In the genomic region with DNA sequence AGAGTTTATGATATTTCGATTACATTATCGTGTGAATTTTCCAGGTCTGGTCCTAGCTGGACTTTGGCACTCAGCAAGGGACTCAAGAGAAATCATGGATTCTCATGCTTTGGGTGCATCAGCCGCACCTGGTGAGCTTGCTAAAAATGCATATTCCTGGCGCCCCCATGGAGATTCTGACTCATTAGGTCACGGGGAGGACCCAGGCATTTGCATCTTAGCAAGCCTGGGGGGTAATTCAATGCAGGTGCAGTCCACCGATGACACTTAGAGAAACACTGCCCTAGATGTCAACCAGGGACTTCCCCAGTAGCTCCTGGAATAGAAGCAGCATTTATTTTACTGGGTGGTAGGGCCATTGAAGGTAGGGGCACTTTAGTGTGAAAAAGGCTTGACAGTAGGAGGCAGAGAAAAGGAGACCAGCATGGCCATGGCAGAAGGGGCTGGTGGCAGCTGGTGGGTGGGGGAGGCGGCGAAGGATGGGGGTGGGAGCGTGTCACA, we compare ENCODE assay signal across 1 cellular context.
TF ChIP-seq lines count a peak whose summit lies in the region.

No MANE protein-coding gene starts in this region.

TF ChIP-seq in GM12878, 131 proteins besides CTCF, POLR2A, EP300 and RAD21 (continued from another document and continues in another):
- TF ChIP-seq, protein P1, sequence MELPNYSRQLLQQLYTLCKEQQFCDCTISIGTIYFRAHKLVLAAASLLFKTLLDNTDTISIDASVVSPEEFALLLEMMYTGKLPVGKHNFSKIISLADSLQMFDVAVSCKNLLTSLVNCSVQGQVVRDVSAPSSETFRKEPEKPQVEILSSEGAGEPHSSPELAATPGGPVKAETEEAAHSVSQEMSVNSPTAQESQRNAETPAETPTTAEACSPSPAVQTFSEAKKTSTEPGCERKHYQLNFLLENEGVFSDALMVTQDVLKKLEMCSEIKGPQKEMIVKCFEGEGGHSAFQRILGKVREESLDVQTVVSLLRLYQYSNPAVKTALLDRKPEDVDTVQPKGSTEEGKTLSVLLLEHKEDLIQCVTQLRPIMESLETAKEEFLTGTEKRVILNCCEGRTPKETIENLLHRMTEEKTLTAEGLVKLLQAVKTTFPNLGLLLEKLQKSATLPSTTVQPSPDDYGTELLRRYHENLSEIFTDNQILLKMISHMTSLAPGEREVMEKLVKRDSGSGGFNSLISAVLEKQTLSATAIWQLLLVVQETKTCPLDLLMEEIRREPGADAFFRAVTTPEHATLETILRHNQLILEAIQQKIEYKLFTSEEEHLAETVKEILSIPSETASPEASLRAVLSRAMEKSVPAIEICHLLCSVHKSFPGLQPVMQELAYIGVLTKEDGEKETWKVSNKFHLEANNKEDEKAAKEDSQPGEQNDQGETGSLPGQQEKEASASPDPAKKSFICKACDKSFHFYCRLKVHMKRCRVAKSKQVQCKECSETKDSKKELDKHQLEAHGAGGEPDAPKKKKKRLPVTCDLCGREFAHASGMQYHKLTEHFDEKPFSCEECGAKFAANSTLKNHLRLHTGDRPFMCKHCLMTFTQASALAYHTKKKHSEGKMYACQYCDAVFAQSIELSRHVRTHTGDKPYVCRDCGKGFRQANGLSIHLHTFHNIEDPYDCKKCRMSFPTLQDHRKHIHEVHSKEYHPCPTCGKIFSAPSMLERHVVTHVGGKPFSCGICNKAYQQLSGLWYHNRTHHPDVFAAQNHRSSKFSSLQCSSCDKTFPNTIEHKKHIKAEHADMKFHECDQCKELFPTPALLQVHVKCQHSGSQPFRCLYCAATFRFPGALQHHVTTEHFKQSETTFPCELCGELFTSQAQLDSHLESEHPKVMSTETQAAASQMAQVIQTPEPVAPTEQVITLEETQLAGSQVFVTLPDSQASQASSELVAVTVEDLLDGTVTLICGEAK (IDR thresholded peaks at IDR 0.05; ENCODE audit: borderline replicate concordance): no peak
- TF ChIP-seq, protein P2, sequence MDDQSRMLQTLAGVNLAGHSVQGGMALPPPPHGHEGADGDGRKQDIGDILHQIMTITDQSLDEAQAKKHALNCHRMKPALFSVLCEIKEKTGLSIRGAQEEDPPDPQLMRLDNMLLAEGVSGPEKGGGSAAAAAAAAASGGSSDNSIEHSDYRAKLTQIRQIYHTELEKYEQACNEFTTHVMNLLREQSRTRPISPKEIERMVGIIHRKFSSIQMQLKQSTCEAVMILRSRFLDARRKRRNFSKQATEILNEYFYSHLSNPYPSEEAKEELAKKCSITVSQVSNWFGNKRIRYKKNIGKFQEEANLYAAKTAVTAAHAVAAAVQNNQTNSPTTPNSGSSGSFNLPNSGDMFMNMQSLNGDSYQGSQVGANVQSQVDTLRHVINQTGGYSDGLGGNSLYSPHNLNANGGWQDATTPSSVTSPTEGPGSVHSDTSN (IDR thresholded peaks at IDR 0.05; ENCODE audit: insufficient replicate concordance, low read depth, low read length): no peak
- TF ChIP-seq RFX5 (IDR thresholded peaks at IDR 0.05; ENCODE audit: low read depth, low read length): 0 out of 2 replicates have a peak, but pooled peaks have one; percentile 27
- peak; percentile 75; the same call in 1 of the 2 replicates for TF ChIP-seq JUND (IDR thresholded peaks at IDR 0.05; ENCODE audit: low read depth, low read length)
- TF ChIP-seq SUZ12 (IDR thresholded peaks at IDR 0.05; ENCODE audit: unreplicated experiment): no peak
- TF ChIP-seq, protein P3, sequence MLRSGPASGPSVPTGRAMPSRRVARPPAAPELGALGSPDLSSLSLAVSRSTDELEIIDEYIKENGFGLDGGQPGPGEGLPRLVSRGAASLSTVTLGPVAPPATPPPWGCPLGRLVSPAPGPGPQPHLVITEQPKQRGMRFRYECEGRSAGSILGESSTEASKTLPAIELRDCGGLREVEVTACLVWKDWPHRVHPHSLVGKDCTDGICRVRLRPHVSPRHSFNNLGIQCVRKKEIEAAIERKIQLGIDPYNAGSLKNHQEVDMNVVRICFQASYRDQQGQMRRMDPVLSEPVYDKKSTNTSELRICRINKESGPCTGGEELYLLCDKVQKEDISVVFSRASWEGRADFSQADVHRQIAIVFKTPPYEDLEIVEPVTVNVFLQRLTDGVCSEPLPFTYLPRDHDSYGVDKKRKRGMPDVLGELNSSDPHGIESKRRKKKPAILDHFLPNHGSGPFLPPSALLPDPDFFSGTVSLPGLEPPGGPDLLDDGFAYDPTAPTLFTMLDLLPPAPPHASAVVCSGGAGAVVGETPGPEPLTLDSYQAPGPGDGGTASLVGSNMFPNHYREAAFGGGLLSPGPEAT (IDR thresholded peaks at IDR 0.05; ENCODE audit: low read depth): peak; percentile 79
- TF ChIP-seq IKZF1 (conservative IDR thresholded peaks at IDR 0.05): peak; percentile 90
- no peak for TF ChIP-seq TARDBP (IDR thresholded peaks at IDR 0.05; ENCODE audit: borderline replicate concordance)
- no peak for TF ChIP-seq ZNF622 (IDR thresholded peaks at IDR 0.05)
- TF ChIP-seq TCF12 (IDR thresholded peaks at IDR 0.05; ENCODE audit: low read depth, low read length): peak; percentile 91
- 0 out of 4 replicates have a peak, but pooled peaks of 1 of the 2 experiments have one; percentile 38 for TF ChIP-seq SRF (IDR thresholded peaks at IDR 0.05; ENCODE audit: low read depth in 2 of 2, low read length in 2 of 2)
- peak; percentile 61 for TF ChIP-seq SP1 (IDR thresholded peaks at IDR 0.05; ENCODE audit: low read depth, low read length)
- TF ChIP-seq, protein P4, sequence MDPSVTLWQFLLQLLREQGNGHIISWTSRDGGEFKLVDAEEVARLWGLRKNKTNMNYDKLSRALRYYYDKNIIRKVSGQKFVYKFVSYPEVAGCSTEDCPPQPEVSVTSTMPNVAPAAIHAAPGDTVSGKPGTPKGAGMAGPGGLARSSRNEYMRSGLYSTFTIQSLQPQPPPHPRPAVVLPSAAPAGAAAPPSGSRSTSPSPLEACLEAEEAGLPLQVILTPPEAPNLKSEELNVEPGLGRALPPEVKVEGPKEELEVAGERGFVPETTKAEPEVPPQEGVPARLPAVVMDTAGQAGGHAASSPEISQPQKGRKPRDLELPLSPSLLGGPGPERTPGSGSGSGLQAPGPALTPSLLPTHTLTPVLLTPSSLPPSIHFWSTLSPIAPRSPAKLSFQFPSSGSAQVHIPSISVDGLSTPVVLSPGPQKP (IDR thresholded peaks at IDR 0.05; ENCODE audit: low read depth, low read length): no peak
- TF ChIP-seq, protein P5, sequence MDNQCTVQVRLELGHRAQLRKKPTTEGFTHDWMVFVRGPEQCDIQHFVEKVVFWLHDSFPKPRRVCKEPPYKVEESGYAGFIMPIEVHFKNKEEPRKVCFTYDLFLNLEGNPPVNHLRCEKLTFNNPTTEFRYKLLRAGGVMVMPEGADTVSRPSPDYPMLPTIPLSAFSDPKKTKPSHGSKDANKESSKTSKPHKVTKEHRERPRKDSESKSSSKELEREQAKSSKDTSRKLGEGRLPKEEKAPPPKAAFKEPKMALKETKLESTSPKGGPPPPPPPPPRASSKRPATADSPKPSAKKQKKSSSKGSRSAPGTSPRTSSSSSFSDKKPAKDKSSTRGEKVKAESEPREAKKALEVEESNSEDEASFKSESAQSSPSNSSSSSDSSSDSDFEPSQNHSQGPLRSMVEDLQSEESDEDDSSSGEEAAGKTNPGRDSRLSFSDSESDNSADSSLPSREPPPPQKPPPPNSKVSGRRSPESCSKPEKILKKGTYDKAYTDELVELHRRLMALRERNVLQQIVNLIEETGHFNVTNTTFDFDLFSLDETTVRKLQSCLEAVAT (IDR thresholded peaks at IDR 0.05): 0 out of 2 replicates have a peak, but pooled peaks have one; percentile 18
- TF ChIP-seq FOXM1 (IDR thresholded peaks at IDR 0.05; ENCODE audit: low read depth, low read length): peak; percentile 96
- TF ChIP-seq, protein P6, sequence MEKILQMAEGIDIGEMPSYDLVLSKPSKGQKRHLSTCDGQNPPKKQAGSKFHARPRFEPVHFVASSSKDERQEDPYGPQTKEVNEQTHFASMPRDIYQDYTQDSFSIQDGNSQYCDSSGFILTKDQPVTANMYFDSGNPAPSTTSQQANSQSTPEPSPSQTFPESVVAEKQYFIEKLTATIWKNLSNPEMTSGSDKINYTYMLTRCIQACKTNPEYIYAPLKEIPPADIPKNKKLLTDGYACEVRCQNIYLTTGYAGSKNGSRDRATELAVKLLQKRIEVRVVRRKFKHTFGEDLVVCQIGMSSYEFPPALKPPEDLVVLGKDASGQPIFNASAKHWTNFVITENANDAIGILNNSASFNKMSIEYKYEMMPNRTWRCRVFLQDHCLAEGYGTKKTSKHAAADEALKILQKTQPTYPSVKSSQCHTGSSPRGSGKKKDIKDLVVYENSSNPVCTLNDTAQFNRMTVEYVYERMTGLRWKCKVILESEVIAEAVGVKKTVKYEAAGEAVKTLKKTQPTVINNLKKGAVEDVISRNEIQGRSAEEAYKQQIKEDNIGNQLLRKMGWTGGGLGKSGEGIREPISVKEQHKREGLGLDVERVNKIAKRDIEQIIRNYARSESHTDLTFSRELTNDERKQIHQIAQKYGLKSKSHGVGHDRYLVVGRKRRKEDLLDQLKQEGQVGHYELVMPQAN (conservative IDR thresholded peaks at IDR 0.05): peak; percentile 26; the same call in 1 of the 2 replicates
- no peak for TF ChIP-seq HDAC6 (IDR thresholded peaks at IDR 0.05; ENCODE audit: unreplicated experiment)
- no peak for TF ChIP-seq ZNF274 (IDR thresholded peaks at IDR 0.05; ENCODE audit: insufficient read depth, insufficient read length)
- TF ChIP-seq EED (IDR thresholded peaks at IDR 0.05; ENCODE audit: low read depth): peak; percentile 86
- TF ChIP-seq, protein P7, sequence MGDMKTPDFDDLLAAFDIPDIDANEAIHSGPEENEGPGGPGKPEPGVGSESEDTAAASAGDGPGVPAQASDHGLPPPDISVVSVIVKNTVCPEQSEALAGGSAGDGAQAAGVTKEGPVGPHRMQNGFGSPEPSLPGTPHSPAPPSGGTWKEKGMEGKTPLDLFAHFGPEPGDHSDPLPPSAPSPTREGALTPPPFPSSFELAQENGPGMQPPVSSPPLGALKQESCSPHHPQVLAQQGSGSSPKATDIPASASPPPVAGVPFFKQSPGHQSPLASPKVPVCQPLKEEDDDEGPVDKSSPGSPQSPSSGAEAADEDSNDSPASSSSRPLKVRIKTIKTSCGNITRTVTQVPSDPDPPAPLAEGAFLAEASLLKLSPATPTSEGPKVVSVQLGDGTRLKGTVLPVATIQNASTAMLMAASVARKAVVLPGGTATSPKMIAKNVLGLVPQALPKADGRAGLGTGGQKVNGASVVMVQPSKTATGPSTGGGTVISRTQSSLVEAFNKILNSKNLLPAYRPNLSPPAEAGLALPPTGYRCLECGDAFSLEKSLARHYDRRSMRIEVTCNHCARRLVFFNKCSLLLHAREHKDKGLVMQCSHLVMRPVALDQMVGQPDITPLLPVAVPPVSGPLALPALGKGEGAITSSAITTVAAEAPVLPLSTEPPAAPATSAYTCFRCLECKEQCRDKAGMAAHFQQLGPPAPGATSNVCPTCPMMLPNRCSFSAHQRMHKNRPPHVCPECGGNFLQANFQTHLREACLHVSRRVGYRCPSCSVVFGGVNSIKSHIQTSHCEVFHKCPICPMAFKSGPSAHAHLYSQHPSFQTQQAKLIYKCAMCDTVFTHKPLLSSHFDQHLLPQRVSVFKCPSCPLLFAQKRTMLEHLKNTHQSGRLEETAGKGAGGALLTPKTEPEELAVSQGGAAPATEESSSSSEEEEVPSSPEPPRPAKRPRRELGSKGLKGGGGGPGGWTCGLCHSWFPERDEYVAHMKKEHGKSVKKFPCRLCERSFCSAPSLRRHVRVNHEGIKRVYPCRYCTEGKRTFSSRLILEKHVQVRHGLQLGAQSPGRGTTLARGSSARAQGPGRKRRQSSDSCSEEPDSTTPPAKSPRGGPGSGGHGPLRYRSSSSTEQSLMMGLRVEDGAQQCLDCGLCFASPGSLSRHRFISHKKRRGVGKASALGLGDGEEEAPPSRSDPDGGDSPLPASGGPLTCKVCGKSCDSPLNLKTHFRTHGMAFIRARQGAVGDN (IDR thresholded peaks at IDR 0.05): peak; percentile 21; the same call in 1 of the 2 replicates
- TF ChIP-seq MEF2B (IDR thresholded peaks at IDR 0.05; ENCODE audit: partially characterized antibody, poor library complexity, severe bottlenecking): peak; percentile 85
- TF ChIP-seq, protein P8, sequence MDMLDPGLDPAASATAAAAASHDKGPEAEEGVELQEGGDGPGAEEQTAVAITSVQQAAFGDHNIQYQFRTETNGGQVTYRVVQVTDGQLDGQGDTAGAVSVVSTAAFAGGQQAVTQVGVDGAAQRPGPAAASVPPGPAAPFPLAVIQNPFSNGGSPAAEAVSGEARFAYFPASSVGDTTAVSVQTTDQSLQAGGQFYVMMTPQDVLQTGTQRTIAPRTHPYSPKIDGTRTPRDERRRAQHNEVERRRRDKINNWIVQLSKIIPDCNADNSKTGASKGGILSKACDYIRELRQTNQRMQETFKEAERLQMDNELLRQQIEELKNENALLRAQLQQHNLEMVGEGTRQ (IDR thresholded peaks at IDR 0.05; ENCODE audit: borderline replicate concordance, low read depth, low read length): peak; percentile 24; the same call in 1 of the 2 replicates
- peak; percentile 89 for TF ChIP-seq MEF2A (IDR thresholded peaks at IDR 0.05; ENCODE audit: insufficient read depth, low read depth, low read length)
- no peak for TF ChIP-seq CHD2 (IDR thresholded peaks at IDR 0.05; ENCODE audit: borderline replicate concordance, low read depth, low read length)
- peak; percentile 92 for TF ChIP-seq RELA (IDR thresholded peaks at IDR 0.05; ENCODE audit: borderline replicate concordance, partially characterized antibody)
- TF ChIP-seq TBL1XR1 (IDR thresholded peaks at IDR 0.05; ENCODE audit: low read depth, low read length): peak; percentile 88; the same call in 1 of the 2 replicates
- peak; percentile 82 to 90 for TF ChIP-seq BHLHE40 (IDR thresholded peaks at IDR 0.05; ENCODE audit: borderline replicate concordance in 1 of 2, low read depth in 2 of 2, low read length in 1 of 2)
- no peak for TF ChIP-seq KLF5 (IDR thresholded peaks at IDR 0.05; ENCODE audit: partially characterized antibody)
- TF ChIP-seq NR2F1 (conservative IDR thresholded peaks at IDR 0.05): peak; percentile 95
- peak; percentile 87; the same call in 1 of the 2 replicates for TF ChIP-seq CBX5 (IDR thresholded peaks at IDR 0.05; ENCODE audit: low read depth)
- TF ChIP-seq ZBED1 (IDR thresholded peaks at IDR 0.05; ENCODE audit: borderline replicate concordance): peak; percentile 79
- TF ChIP-seq MTA2 (IDR thresholded peaks at IDR 0.05; ENCODE audit: low read depth): peak; percentile 56
- TF ChIP-seq STAT3 (IDR thresholded peaks at IDR 0.05; ENCODE audit: low read depth, low read length): no peak
- no peak for TF ChIP-seq ZNF384 (IDR thresholded peaks at IDR 0.05; ENCODE audit: borderline replicate concordance, low read depth, low read length)
- peak; percentile 54 for TF ChIP-seq TCF7 (IDR thresholded peaks at IDR 0.05; ENCODE audit: borderline replicate concordance)
- peak; percentile 63; the same call in 1 of the 2 replicates for TF ChIP-seq ZNF217 (IDR thresholded peaks at IDR 0.05)
- TF ChIP-seq JUNB (IDR thresholded peaks at IDR 0.05): peak; percentile 89
- TF ChIP-seq NR2C2 (IDR thresholded peaks at IDR 0.05; ENCODE audit: borderline replicate concordance, control insufficient read depth, insufficient read length, low read depth): no peak
- peak; percentile 66 for TF ChIP-seq RUNX3 (IDR thresholded peaks at IDR 0.05; ENCODE audit: low read length)
- TF ChIP-seq EGR1 (IDR thresholded peaks at IDR 0.05; ENCODE audit: borderline replicate concordance in 1 of 2, low read depth in 2 of 2, low read length in 2 of 2): 0 out of 3 replicates have a peak, but pooled peaks of 1 of the 2 experiments have one; percentile 11
- TF ChIP-seq NBN (IDR thresholded peaks at IDR 0.05): peak; percentile 73; the same call in 1 of the 2 replicates
- TF ChIP-seq SMC3 (IDR thresholded peaks at IDR 0.05; ENCODE audit: borderline replicate concordance, low read length): no peak
